In the genomic region with DNA sequence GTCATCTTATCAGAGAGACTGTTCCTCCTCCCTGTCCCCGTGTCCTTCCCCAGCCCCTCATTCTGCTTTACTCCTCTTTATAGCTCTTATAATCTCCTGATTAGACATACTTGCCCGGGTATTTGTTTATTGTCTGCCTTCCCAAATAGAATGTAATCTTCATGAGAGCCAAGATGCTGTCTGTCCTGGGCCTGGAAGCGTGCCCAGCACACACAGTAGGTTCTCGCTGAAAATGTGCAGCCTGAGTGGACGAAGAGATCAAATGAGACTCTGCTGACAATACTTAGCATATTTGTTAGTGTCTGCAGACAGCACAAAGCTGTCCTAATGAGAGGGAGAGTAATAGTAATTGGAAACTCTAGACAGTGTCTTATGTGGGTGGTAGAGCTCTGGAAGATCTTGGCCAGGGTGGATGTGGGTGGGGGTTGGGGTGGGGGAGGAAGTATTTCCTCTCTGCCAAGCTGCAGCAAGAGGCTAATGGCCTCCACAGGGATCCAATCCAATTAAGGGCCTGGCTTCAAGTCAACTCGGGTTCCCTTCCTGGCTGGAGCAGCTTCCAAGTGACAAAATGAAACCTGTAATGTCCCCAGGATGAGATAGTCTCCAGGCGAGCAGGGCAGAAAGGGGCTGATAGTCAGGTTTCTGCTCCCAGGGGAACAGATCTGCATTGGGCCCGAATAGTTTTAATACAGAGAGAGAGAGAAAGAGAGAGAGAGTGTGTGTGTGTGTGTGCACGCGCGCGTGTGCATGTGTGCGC, we compare ENCODE assay signal across 11 cellular contexts. TPM values are rescaled to one million over a fixed set of nuclear protein-coding genes. Genes with fewer than 3 reads are reported as not detected.
DNase-seq lines count a peak whose midpoint lies in the region; ATAC-seq and TF ChIP-seq lines count a peak whose summit lies in the region.
"Had no signal": no experiment of that assay in that cellular context is flagged by ENCODE, and none has a peak within 500 bp of the region (broad histone marks: within the 10 kb centered on the region; RNA-seq: fewer than 3 reads in every experiment).

No MANE protein-coding gene starts in this region.

- no peak overlapping the region for H3K27ac ChIP-seq in mammary epithelial cell (ENCODE audit: insufficient read depth, low read depth, low read length)
- peak overlapping the region; percentile 75 for H3K27ac ChIP-seq in mesodermal cell (ENCODE audit: low read depth, low read length, severe bottlenecking)
- H3K27ac ChIP-seq: C4-2B, HL-60 had no signal

- ATAC-seq in Right ventricle myocardium inferior (peak; percentile 85), HG02763 (IDR thresholded peaks at IDR 0.05; ENCODE audit: unreplicated experiment) (no peak), HG02870 (IDR thresholded peaks at IDR 0.05; ENCODE audit: unreplicated experiment) (no peak), HG03045 (IDR thresholded peaks at IDR 0.05; ENCODE audit: unreplicated experiment) (no peak)
- ATAC-seq: activated naive CD4-positive, alpha-beta T cell treated with anti-CD3 and anti-CD28 coated beads, Interleukin-2, amount 50 U/mL, for 72 hours had no signal

- BruUV-seq in mammary epithelial cell (replicated peaks; lab: Mats Ljungman, UMichigan) = no TSS peak

- H3K4me2 ChIP-seq in mammary epithelial cell (ENCODE audit: insufficient read depth, low read depth, low read length) = peak overlapping the region; percentile 60

- no peak overlapping the region for H3K4me3 ChIP-seq in mammary epithelial cell (replicated peaks in 1 of 3; ENCODE audit: insufficient read depth in 1 of 3, low read depth in 2 of 3, low read length in 3 of 3)
- H3K4me3 ChIP-seq in mesodermal cell (ENCODE audit: extremely low read depth, insufficient read depth, low read length, poor library complexity, severe bottlenecking) = no peak overlapping the region

- in situ Hi-C loops in mammary epithelial cell (cut with MboI; ENCODE audit: low sequenced_read_pairs in 2 of 2) = no loop called here

- CTCF ChIA-PET in mammary epithelial cell (lab: Charles Lee; ENCODE audit: low non-redundant PET) = interaction anchor here (0.5 kb wide), 1 partner anchor 70 kb away, joined by 3 read pairs; no protein-coding TSS in a partner anchor

- intact Hi-C loops in Right ventricle myocardium inferior (cut with DNase I) (no loop called here), cardiac septum (cut with DNase I) (loop anchor here (2.0 kb wide), 1 partner anchor 41 kb away; no protein-coding TSS in a partner anchor), mammary epithelial cell (cut with micrococcal nuclease) (no loop called here)

- no peaks in the 10 kb centered on the region for H3K79me2 ChIP-seq in mammary epithelial cell (ENCODE audit: insufficient read depth, low read length)

- no peak for TF ChIP-seq CTCF in mammary epithelial cell (conservative IDR thresholded peaks at IDR 0.05 in 1 of 2, IDR thresholded peaks at IDR 0.05 in 1 of 2; ENCODE audit: extremely low read depth in 1 of 2, insufficient read depth in 1 of 2, low read depth in 1 of 2, low read length in 2 of 2)

- DNase-seq in Right ventricle myocardium inferior (ENCODE audit: missing footprints) (no peak), cardiac septum (ENCODE audit: low spot score) (no peak), mammary epithelial cell (no peak), NCI-H1048 (lab: John Stamatoyannopoulos, UW) (no peak)

- H3K27me3 ChIP-seq in mammary epithelial cell (ENCODE audit: insufficient read depth, low read length) = no peaks in the 10 kb centered on the region

- H3K36me3 ChIP-seq in mammary epithelial cell (ENCODE audit: insufficient read depth, low read length) (no peaks in the 10 kb centered on the region), mesodermal cell (ENCODE audit: control insufficient read depth, insufficient read depth, low read length) (no peaks in the 10 kb centered on the region)

- H3K9ac ChIP-seq in mammary epithelial cell (ENCODE audit: insufficient read depth, low read length) = no peak overlapping the region

- dilution Hi-C loops in mammary epithelial cell (cut with HindIII; ENCODE audit: low sequenced_read_pairs) = no loop called here

- no peaks in the 10 kb centered on the region for H4K20me1 ChIP-seq in mammary epithelial cell (ENCODE audit: insufficient read depth, low read length)

- H3K9me3 ChIP-seq in mammary epithelial cell (replicated peaks; ENCODE audit: insufficient read depth, low read length) = no peaks in the 10 kb centered on the region
- H3K9me3 ChIP-seq in mesodermal cell (ENCODE audit: control insufficient read depth, low read length) = no peaks in the 10 kb centered on the region

- H2AFZ ChIP-seq in mammary epithelial cell (ENCODE audit: low read depth, low read length) = peak overlapping the region; percentile 94

- WGBS in mammary epithelial cell (ENCODE audit: low coverage, missing lambda C conversion rate) = 41% methylated on average over 6 of the region's 13 CpGs
- 57 to 69% methylated on average over 7 to 13 of the region's 13 CpGs for WGBS in mesodermal cell (ENCODE audit: insufficient coverage in 2 of 2), 2 experiments

- peaks cover 10% of the 10 kb centered on the region for H3K4me1 ChIP-seq in mammary epithelial cell (ENCODE audit: insufficient read depth, low read length)
- peaks cover 14% of the 10 kb centered on the region for H3K4me1 ChIP-seq in mesodermal cell (ENCODE audit: control insufficient read depth, insufficient read depth, low read length, poor library complexity, severe bottlenecking)

RNA-seq across cellular contexts. Expression of a gene that starts 9.4 kb away (rescaled TPM):
- total RNA-seq in Right ventricle myocardium inferior (406 TPM), cardiac septum (316 TPM), mammary epithelial cell (100 to 1,000 TPM; 212 to 547 TPM)
- 118 TPM for polyA plus RNA-seq in mammary epithelial cell
- polyA minus RNA-seq in mammary epithelial cell = 140 TPM
- polyA plus RNA-seq in mesodermal cell (2013, experiment 1 of 2) = 207 TPM
- polyA plus RNA-seq in mesodermal cell (2013, experiment 2 of 2) = 227 TPM
